9 cellular contexts compared by ENCODE assay signal in the genomic region with DNA sequence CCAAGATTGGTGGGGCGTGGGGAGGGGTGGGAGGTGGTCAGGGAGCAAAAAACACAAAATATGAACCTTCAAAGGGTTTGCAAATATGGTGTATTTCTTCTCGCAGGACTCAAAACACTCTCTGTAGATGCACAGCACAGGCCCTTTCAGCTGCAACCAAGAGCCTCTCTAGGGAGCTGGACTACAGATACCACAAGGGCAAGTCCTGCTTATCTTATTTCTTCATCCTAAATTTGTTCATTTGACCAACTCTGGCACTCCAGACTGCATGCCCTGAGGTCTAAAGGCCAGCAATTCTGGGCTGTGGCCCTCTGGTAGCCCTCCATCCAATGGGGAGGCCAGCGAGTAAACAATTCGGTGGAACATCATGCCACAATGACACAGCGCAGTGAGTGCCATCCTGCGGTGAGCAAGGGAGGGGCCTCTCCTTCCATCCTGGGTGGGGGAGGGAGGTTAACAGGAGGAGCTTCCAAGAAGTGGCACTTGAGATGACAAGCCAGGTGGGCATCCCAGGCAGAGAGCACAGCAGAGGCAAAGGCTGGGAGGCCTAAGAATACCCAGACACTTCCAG. TPM values are rescaled to one million over a fixed set of nuclear protein-coding genes. Genes with fewer than 3 reads are reported as not detected.
DNase-seq lines count a peak whose midpoint lies in the region; ATAC-seq, FAIRE-seq and TF ChIP-seq lines count a peak whose summit lies in the region.
"Had no signal": no experiment of that assay in that cellular context is flagged by ENCODE, and none has a peak within 500 bp of the region (broad histone marks: within the 10 kb centered on the region; RNA-seq: fewer than 3 reads in every experiment).

No MANE protein-coding gene starts in this region.

- WGBS in GM12878 (ENCODE audit: insufficient coverage, insufficient replicate concordance, low lambda C conversion rate, missing lambda C conversion rate), result 22% methylated on average over 6 of the region's 6 CpGs
- WGBS in GM23248 (ENCODE audit: low coverage in 1 of 2, low lambda C conversion rate in 2 of 2, missing lambda C conversion rate in 2 of 2), 2 experiments, result 85 to 87% methylated on average over 6 of the region's 6 CpGs

- H3F3A ChIP-seq in GM23248 (ENCODE audit: insufficient read depth), result peaks cover 77% of the 10 kb centered on the region

- DNase-seq in HCT116 (ENCODE audit: low read depth, low spot score), result no peak
- DNase-seq in NOMO-1 treated with dmso at 0.1 percent for 144 hours (lab: John Stamatoyannopoulos, UW; ENCODE audit: unreplicated experiment), result peak; percentile 29
- DNase-seq in GM12878 (ENCODE audit: low read depth, low spot score), result no peak
- DNase-seq in GM23248, result no peak
- DNase-seq in pons (ENCODE audit: low spot score), result no peak
- DNase-seq in AG20443 (ENCODE audit: low spot score), result no peak

- peaks cover 24 to 25% of the 10 kb centered on the region in 2 experiments for H3K4me1 ChIP-seq in HCT116 (ENCODE audit: control insufficient read depth in 1 of 2, insufficient read depth in 2 of 2, low read length in 2 of 2)
- peaks cover 87% of the 10 kb centered on the region for H3K4me1 ChIP-seq in GM12878 (ENCODE audit: control insufficient read depth, insufficient read depth, low read length)
- peaks cover 24% of the 10 kb centered on the region for H3K4me1 ChIP-seq in GM23248 (ENCODE audit: insufficient read depth)

- ATAC-seq in HCT116, result peak; percentile 26
- ATAC-seq in GM12878, result peak; percentile 2
- no peak for ATAC-seq in HG03457 (IDR thresholded peaks at IDR 0.05; ENCODE audit: unreplicated experiment)

- no peak for FAIRE-seq in GM12878 (lab: Jason Lieb, UNC)
- FAIRE-seq: endothelial cell of umbilical vein had no signal

- no peak overlapping the region for H3K9ac ChIP-seq in HCT116 (ENCODE audit: low read length)
- H3K9ac ChIP-seq in GM12878 (ENCODE audit: control insufficient read depth, insufficient read depth, low read length), result peak overlapping the region; percentile 62
- no peak overlapping the region for H3K9ac ChIP-seq in GM23248

- H3K79me2 ChIP-seq in HCT116 (ENCODE audit: insufficient read depth, low read length) (no peaks in the 10 kb centered on the region), GM12878 (ENCODE audit: control insufficient read depth, insufficient read depth, low read length) (peaks cover 31% of the 10 kb centered on the region), GM23248 (ENCODE audit: insufficient read depth) (no peaks in the 10 kb centered on the region)

- H3K4me2 ChIP-seq in HCT116 (ENCODE audit: low read length), result peak overlapping the region; percentile 27; the same call in 1 of the 2 replicates
- peak overlapping the region; percentile 78 for H3K4me2 ChIP-seq in GM12878 (ENCODE audit: control insufficient read depth, insufficient read depth)
- no peak overlapping the region for H3K4me2 ChIP-seq in GM23248 (ENCODE audit: unreplicated experiment)

- TF ChIP-seq RAD21 in HCT116 (IDR thresholded peaks at IDR 0.05; ENCODE audit: low read depth) (no peak), GM12878 (IDR thresholded peaks at IDR 0.05; ENCODE audit: insufficient read depth, low read depth, low read length) (no peak)

- BruUV-seq in HCT116 (replicated peaks; lab: Mats Ljungman, UMichigan) (no TSS peak), GM12878 (replicated peaks; lab: Mats Ljungman, UMichigan) (no TSS peak)

- intact Hi-C loops in HCT116 (cut with micrococcal nuclease) (no loop called here), GM12878 (cut with micrococcal nuclease; ENCODE audit: unreplicated experiment) (loop anchor here (10.0 kb wide), 2 partner anchors 300 to 460 kb away; a partner anchor contains a TSS)

- in situ Hi-C loops in GM12878 (cut with MboI), result loop anchor here (10.0 kb wide), 1 partner anchor 460 kb away; a partner anchor contains a TSS
- in situ Hi-C loops in GM23248 (cut with MboI), result no loop called here

- RAD21 ChIA-PET in HCT116 (lab: Charles Lee; ENCODE audit: low non-redundant PET in 1 of 2, low total read pairs in 2 of 2, uncharacterized antibody in 2 of 2, unreplicated experiment in 2 of 2), result no interaction called here
- RAD21 ChIA-PET in GM12878 (lab: Charles Lee; ENCODE audit: unreplicated experiment), result interaction anchor here (0.7 to 17.3 kb wide), 12 partner anchors 16 to 216 kb away, joined by 3 to 413 read pairs (median 14); a partner anchor contains a TSS

- CTCF ChIA-PET in HCT116 (lab: Charles Lee), result no interaction called here
- CTCF ChIA-PET in GM12878 (lab: Yijun Ruan, JAX), result interaction anchor here (0.7 to 17.2 kb wide), 7 partner anchors 15 to 316 kb away, joined by 3 to 244 read pairs (median 6); a partner anchor contains a TSS

- H3K27ac ChIP-seq in HCT116 (ENCODE audit: low read depth, low read length) (no peak overlapping the region), GM12878 (ENCODE audit: control insufficient read depth, insufficient read depth) (peak overlapping the region; percentile 86), skin epidermis (peak overlapping the region in 19 of 21 experiments; percentile 6 to 97 (median 78)), GM23248 (no peak overlapping the region)

- SMC1A ChIA-PET in GM12878 (lab: Charles Lee; ENCODE audit: uncharacterized antibody, unreplicated experiment), result interaction anchor here (0.7 to 16.7 kb wide), 11 partner anchors 15 to 169 kb away, joined by 3 to 397 read pairs (median 6); a partner anchor contains a TSS

- no peaks in the 10 kb centered on the region for H3K36me3 ChIP-seq in HCT116 (ENCODE audit: control insufficient read depth in 1 of 2, insufficient read depth in 2 of 2, low read length in 2 of 2)
- no peaks in the 10 kb centered on the region for H3K36me3 ChIP-seq in GM12878 (ENCODE audit: control insufficient read depth in 2 of 2, insufficient read depth in 2 of 2, low read length in 1 of 2)
- H3K36me3 ChIP-seq in GM23248 (ENCODE audit: low read depth), result no peaks in the 10 kb centered on the region

- H4K20me1 ChIP-seq in HCT116 (ENCODE audit: insufficient read depth) (no peaks in the 10 kb centered on the region), GM12878 (ENCODE audit: control insufficient read depth, insufficient read depth) (no peaks in the 10 kb centered on the region), GM23248 (ENCODE audit: insufficient read depth) (no peaks in the 10 kb centered on the region)

- TF ChIP-seq POLR2A in HCT116 (IDR thresholded peaks at IDR 0.05; ENCODE audit: borderline replicate concordance, extremely low read depth, insufficient read depth, insufficient read length) (no peak), GM12878 (IDR thresholded peaks at IDR 0.05; ENCODE audit: low read depth, low read length) (no peak)

- H2AFZ ChIP-seq in HCT116 (ENCODE audit: low read depth, low read length, poor library complexity, severe bottlenecking) (no peak overlapping the region), GM12878 (ENCODE audit: control insufficient read depth, low read depth, low read length) (no peak overlapping the region), GM23248 (no peak overlapping the region)

- POLR2A ChIA-PET in HCT116 (lab: Charles Lee) (no interaction called here), GM12878 (lab: Charles Lee) (interaction anchor here (1.2 to 10.5 kb wide), 8 partner anchors 12 to 299 kb away, joined by 3 to 199 read pairs (median 5); a partner anchor contains a TSS)

- H3K27me3 ChIP-seq in HCT116 (ENCODE audit: insufficient read depth, low read length) (no peaks in the 10 kb centered on the region), GM12878 (replicated peaks in 1 of 2; ENCODE audit: control insufficient read depth in 2 of 2, insufficient read depth in 2 of 2, low read length in 1 of 2) (no peaks in the 10 kb centered on the region), GM23248 (replicated peaks; ENCODE audit: insufficient read depth) (no peaks in the 10 kb centered on the region)

- TF ChIP-seq CTCF in HCT116 (IDR thresholded peaks at IDR 0.05 in 2 of 3, conservative IDR thresholded peaks at IDR 0.05 in 1 of 3; ENCODE audit: borderline replicate concordance in 1 of 3, insufficient read depth in 1 of 3, low read depth in 2 of 3, low read length in 2 of 3) (no peak), GM12878 (IDR thresholded peaks at IDR 0.05 in 2 of 3, conservative IDR thresholded peaks at IDR 0.05 in 1 of 3; ENCODE audit: control insufficient read depth in 2 of 3, extremely low read depth in 1 of 3, insufficient read depth in 1 of 3, low read depth in 3 of 3, low read length in 3 of 3) (no peak)

- no peaks in the 10 kb centered on the region for H3K9me2 ChIP-seq in HCT116 (ENCODE audit: insufficient read depth)
- H3K9me2 ChIP-seq in GM23248 (ENCODE audit: insufficient read depth), result no peaks in the 10 kb centered on the region

- H3K9me3 ChIP-seq in HCT116 (ENCODE audit: control insufficient read depth in 1 of 2, insufficient read depth in 1 of 2, low read depth in 1 of 2, low read length in 2 of 2) (no peaks in the 10 kb centered on the region), GM12878 (replicated peaks; ENCODE audit: control insufficient read depth, insufficient read depth, low read length) (no peaks in the 10 kb centered on the region), GM23248 (ENCODE audit: low read depth) (no peaks in the 10 kb centered on the region)

- no peak for TF ChIP-seq EP300 in GM12878 (IDR thresholded peaks at IDR 0.05; ENCODE audit: borderline replicate concordance in 1 of 2, control insufficient read depth in 1 of 2, low read depth in 2 of 2, low read length in 2 of 2)

- H3K4me3 ChIP-seq in HCT116 (replicated peaks in 1 of 2; ENCODE audit: low read depth in 1 of 2, low read length in 2 of 2), result no peak overlapping the region
- H3K4me3 ChIP-seq in GM12878, result peak overlapping the region; percentile 76; the same call in 1 of the 2 replicates
- peak overlapping the region in 6 of 7 experiments; percentile 25 to 46 (median 34) for H3K4me3 ChIP-seq in skin epidermis
- no peak overlapping the region for H3K4me3 ChIP-seq in GM23248

RNA-seq across cellular contexts. Expression of a gene that starts 0.6 kb away (rescaled TPM):
- 1.2 TPM for total RNA-seq in HCT116 (2021; ENCODE audit: unreplicated experiment)
- polyA plus RNA-seq in HCT116 (2012), result 0.16 and 0.26 TPM in 2 replicates
- total RNA-seq in GM12878 (2013; cell fraction: nucleolus; rRNA removed), result 102 and 112 TPM in 2 replicates
- 31.4 and 31.5 TPM in 2 replicates for total RNA-seq in GM12878 (2014; rRNA removed)
- 15.2 and 17.0 TPM in 2 replicates for total RNA-seq in GM12878 (2014; rRNA removed; fragmentation: Illumina TruSeq; extraction: Trizol)
- total RNA-seq in GM12878 (2021), result 20.7 and 21.0 TPM in 2 replicates
- polyA plus RNA-seq in GM12878 (2011; ENCODE audit: low read depth), result 24.8 TPM
- polyA plus RNA-seq in GM12878 (2011; rRNA removed), result 10.6 and 24.1 TPM in 2 replicates
- 39.6 and 46.7 TPM in 2 replicates for polyA plus RNA-seq in GM12878 (2011; cell fraction: cytosol; rRNA removed)
- polyA plus RNA-seq in GM12878 (2011; cell fraction: nucleus; rRNA removed), result 17.9 and 23.7 TPM in 2 replicates
- 44.5 and 45.4 TPM in 2 replicates for polyA plus RNA-seq in GM12878 (2012)
- polyA plus RNA-seq in GM12878 (2014; fragmentation: Illumina TruSeq; extraction: Trizol), result 8.7 and 25.8 TPM in 2 replicates
- polyA plus RNA-seq in GM12878 (2014; fragmentation: Nextera tagmentation; extraction: Ambion mirVana), result 1 to 10 TPM; 3.2 to 5.3 TPM
- 32.3 and 33.3 TPM in 2 replicates for polyA plus RNA-seq in GM12878 (2014; rRNA removed)
- polyA plus RNA-seq in GM12878 (2016; fragmentation: Nextera tagmentation; extraction: Ambion mirVana), result 10 to 100 TPM; 23.6 to 29.5 TPM
- 19.2 and 29.2 TPM in 2 replicates for polyA minus RNA-seq in GM12878 (2011; rRNA and poly(A)+ RNA removed)
- polyA minus RNA-seq in GM12878 (2011; cell fraction: cytosol; rRNA and poly(A)+ RNA removed), result 4.7 and 6.8 TPM in 2 replicates
- 4.2 and 6.7 TPM in 2 replicates for polyA minus RNA-seq in GM12878 (2011; cell fraction: nucleus; rRNA and poly(A)+ RNA removed)
- 4.4 and 6.1 TPM in 2 replicates for total RNA-seq in GM23248 (2014; rRNA removed; shearing (Covaris generic))
- 6.2 and 6.7 TPM in 2 replicates for polyA plus RNA-seq in GM23248 (2016; fragmentation: Nextera tagmentation; extraction: Ambion mirVana)

RNA-seq across cellular contexts. Expression of a gene that starts 36.4 kb away (rescaled TPM):
- total RNA-seq in HCT116 (2021; ENCODE audit: unreplicated experiment) (not detected), GM12878 (2014; rRNA removed) (0.05 and 0.11 TPM in 2 replicates), GM12878 (2014; rRNA removed; fragmentation: Illumina TruSeq; extraction: Trizol) (not detected in 2 replicates), GM12878 (2021) (0.44 TPM in 1 of 2 replicates, not detected in the other)
- not detected in 2 replicates for polyA plus RNA-seq in HCT116 (2012)
- 0.27 TPM in 1 of 2 replicates, not detected in the other for total RNA-seq in GM12878 (2013; cell fraction: nucleolus; rRNA removed)
- 0.22 TPM for polyA plus RNA-seq in GM12878 (2011; ENCODE audit: low read depth)
- polyA plus RNA-seq in GM12878 (2011; rRNA removed) (0.23 and 0.29 TPM in 2 replicates), GM12878 (2014; fragmentation: Illumina TruSeq; extraction: Trizol) (not detected in 2 replicates), GM12878 (2014; fragmentation: Nextera tagmentation; extraction: Ambion mirVana) (not detected), GM12878 (2014; rRNA removed) (0.08 TPM in 1 of 2 replicates, not detected in the other), GM12878 (2016; fragmentation: Nextera tagmentation; extraction: Ambion mirVana) (under 1 TPM; 0.15 to 0.19 TPM), GM23248 (2016; fragmentation: Nextera tagmentation; extraction: Ambion mirVana) (55.5 and 58.1 TPM in 2 replicates)
- 0.19 and 0.35 TPM in 2 replicates for polyA plus RNA-seq in GM12878 (2011; cell fraction: cytosol; rRNA removed)
- 0.59 and 0.67 TPM in 2 replicates for polyA plus RNA-seq in GM12878 (2011; cell fraction: nucleus; rRNA removed)
- polyA plus RNA-seq in GM12878 (2012), result 0.12 and 0.53 TPM in 2 replicates
- 0.41 and 0.51 TPM in 2 replicates for polyA minus RNA-seq in GM12878 (2011; rRNA and poly(A)+ RNA removed)
- polyA minus RNA-seq in GM12878 (2011; cell fraction: cytosol; rRNA and poly(A)+ RNA removed), result not detected in 2 replicates
- polyA minus RNA-seq in GM12878 (2011; cell fraction: nucleus; rRNA and poly(A)+ RNA removed), result 0.12 and 0.48 TPM in 2 replicates
- 58.6 and 93.2 TPM in 2 replicates for total RNA-seq in GM23248 (2014; rRNA removed; shearing (Covaris generic))
- total RNA-seq: endothelial cell of umbilical vein had no signal
- polyA plus RNA-seq: endothelial cell of umbilical vein had no signal

Comparison
In these comparisons a context has a peak if more than half of its experiments do, and no peak if none do; other contexts are left out.
1. H3K27ac ChIP-seq: peak in GM12878 (single experiment) and skin epidermis (19 of 21); none in HCT116 (single experiment) and GM23248 (single experiment).
2. H3K4me3 ChIP-seq: peak in GM12878 (single experiment) and skin epidermis (6 of 7); none in HCT116 (0 of 2) and GM23248 (single experiment).
3. RNA of a gene that starts 36.4 kb away (total RNA-seq): 58.6 to 93.2 TPM in GM23248; 0.05 to 0.44 TPM in GM12878 and not detected in HCT116 (single experiment); every median in the first group is over 10 times any median in the second.